ENCODE assay signal across 24 cellular contexts in genomic region chr1:66284746-66285145, GRCh38.
"Had no signal": no experiment of that assay in that cellular context is flagged by ENCODE, and none has a peak within 500 bp of the region (broad histone marks: within the 10 kb centered on the region; RNA-seq: fewer than 3 reads in every experiment).

No MANE protein-coding gene starts in this region.

- H3K4me2 ChIP-seq: SK-N-SH had no signal

- FAIRE-seq: bronchial epithelial cell, endometrium, kidney, TTC549 had no signal

- H3K9ac ChIP-seq: SK-N-SH had no signal

- H3K27ac Mint-ChIP-seq: nephron, progenitor cell of endocrine pancreas, WTC11 had no signal

- DNase-seq: activated CD4-positive, alpha-beta T cell treated with anti-CD3 and anti-CD28 coated beads, Interleukin-2, amount 10 ng/mL, durations not matched to agents 7 days and 5 days; activated gamma-delta T cell; activated T-cell treated with anti-CD3 and anti-CD28 coated beads, Interleukin-2, amount 50 U/mL, for 4 hours; hippocampal formation; kidney; left lung; mucosa of descending colon; nucleus accumbens; SK-N-SH; stimulated activated CD4-positive, alpha-beta T cell treated with anti-CD3 and anti-CD28 coated beads, Interleukin-15, amount 100 ng/mL, for 24 hours; stimulated activated CD4-positive, alpha-beta T cell treated with anti-CD3 and anti-CD28 coated beads, Interleukin-4, amount 100 ng/mL, for 1 hour; substantia nigra; uterus had no signal

- H3K4me1 ChIP-seq: uterus had no signal

- H3K4me3 ChIP-seq: ascending aorta, esophagus muscularis mucosa, left lung, mucosa of descending colon, right atrium auricular region, skin epidermis, tibial nerve, uterus had no signal

- H3K9me3 ChIP-seq: ascending aorta, esophagus muscularis mucosa, left lung, mucosa of descending colon, right atrium auricular region, SK-N-SH, tibial nerve, uterus had no signal

- H3K36me3 ChIP-seq: ascending aorta, esophagus muscularis mucosa, left lung, right atrium auricular region, tibial nerve, uterus had no signal

- H3K27ac ChIP-seq: ascending aorta, esophagus muscularis mucosa, left lung, right atrium auricular region, tibial nerve, uterus had no signal

- H3K27me3 ChIP-seq: ascending aorta, esophagus muscularis mucosa, left lung, right atrium auricular region, tibial nerve, uterus had no signal

- H3K27me3 Mint-ChIP-seq: activated CD4-positive, alpha-beta T cell treated with anti-CD3 and anti-CD28 coated beads, Interleukin-2, amount 10 ng/mL, durations not matched to agents 7 days and 5 days had no signal

- H3K9me3 Mint-ChIP-seq: activated T-cell treated with anti-CD3 and anti-CD28 coated beads, Interleukin-2, amount 50 U/mL, for 4 hours; WTC11 had no signal

- ATAC-seq: activated T-cell treated with anti-CD3 and anti-CD28 coated beads, Interleukin-2, amount 50 U/mL, for 4 hours; left lung; mucosa of descending colon; WTC11 had no signal

- H3K36me3 Mint-ChIP-seq: WTC11 had no signal

- H3K4me1 Mint-ChIP-seq: WTC11 had no signal

- H3K4me3 Mint-ChIP-seq: activated CD4-positive, alpha-beta T cell treated with anti-CD3 and anti-CD28 coated beads, Interleukin-2, amount 10 ng/mL, durations not matched to agents 7 days and 5 days; activated T-cell treated with anti-CD3 and anti-CD28 coated beads, Interleukin-2, amount 50 U/mL, for 4 hours; nephron; WTC11 had no signal
